ENCODE assay signal across 8 cellular contexts in genomic region chr7:94907026-94907419, GRCh38. TPM values are rescaled to one million over a fixed set of nuclear protein-coding genes. Genes with fewer than 3 reads are reported as not detected.
DNase-seq lines count a peak whose midpoint lies in the region; ATAC-seq, FAIRE-seq and TF ChIP-seq lines count a peak whose summit lies in the region.

No MANE protein-coding gene starts in this region.

- no peak for ATAC-seq in GM21526 (IDR thresholded peaks at IDR 0.05; ENCODE audit: low FRiP score, unreplicated experiment)

- TF ChIP-seq CTCF in endothelial cell of umbilical vein (IDR thresholded peaks at IDR 0.05; ENCODE audit: extremely low read depth in 1 of 2, insufficient read depth in 1 of 2, low read depth in 1 of 2, low read length in 2 of 2) (no peak), transverse colon (IDR thresholded peaks at IDR 0.05) (no peak)

- no peaks in the 10 kb centered on the region for H4K20me1 ChIP-seq in endothelial cell of umbilical vein (replicated peaks; ENCODE audit: control insufficient read depth, extremely low read depth, insufficient read depth, low read length)

- H3K27ac ChIP-seq in endothelial cell of umbilical vein (ENCODE audit: insufficient read depth, low read depth, low read length) (no peak overlapping the region), muscle layer of duodenum (ENCODE audit: low read length) (peak overlapping the region; percentile 15), transverse colon (peak overlapping the region; percentile 79 to 91 (median 84))

- no peaks in the 10 kb centered on the region for H3K79me2 ChIP-seq in endothelial cell of umbilical vein (ENCODE audit: control insufficient read depth, insufficient read depth, low read length)

- 66 to 74% methylated on average over 3 to 5 of the region's 5 CpGs for WGBS in transverse colon (ENCODE audit: low coverage in 1 of 2), 2 donors

- in situ Hi-C loops in transverse colon (cut with MboI; ENCODE audit: low pct_ligation_motif_present in 1 of 4, low pct_unique_long_range_greater_than_20kb in 1 of 4, low sequenced_read_pairs in 3 of 4), result no loop called here

- dilution Hi-C loops in endothelial cell of umbilical vein (cut with MboI; ENCODE audit: extremely low pct_ligation_motif_present, low sequenced_read_pairs), result no loop called here

- H3K4me3 ChIP-seq in endothelial cell of umbilical vein (replicated peaks in 1 of 3; ENCODE audit: insufficient read depth in 1 of 3, low read depth in 1 of 3, low read length in 3 of 3) (peak overlapping the region in 1 of 3 experiments; percentile 63), muscle layer of duodenum (ENCODE audit: low read depth in 1 of 2, low read length in 2 of 2) (peak overlapping the region; percentile 31 to 52), transverse colon (peak overlapping the region in 3 of 4 donors; percentile 62 to 64 (median 64))

- peak overlapping the region; percentile 97 for H2AFZ ChIP-seq in endothelial cell of umbilical vein (ENCODE audit: low read depth, low read length)

- POLR2A ChIA-PET in endothelial cell of umbilical vein (lab: Charles Lee), result no interaction called here

- H3K4me1 ChIP-seq in endothelial cell of umbilical vein (ENCODE audit: control insufficient read depth, extremely low read depth, insufficient read depth, low read length), result peaks cover 3% of the 10 kb centered on the region
- peaks cover 4 to 6% of the 10 kb centered on the region in 2 donors for H3K4me1 ChIP-seq in muscle layer of duodenum (ENCODE audit: control insufficient read depth in 1 of 2, insufficient read depth in 2 of 2, low read length in 2 of 2)
- peaks cover 0 to 13% (median 2%) of the 10 kb centered on the region in 4 donors for H3K4me1 ChIP-seq in transverse colon

- H3K27me3 ChIP-seq in endothelial cell of umbilical vein (ENCODE audit: control insufficient read depth in 2 of 2, insufficient read depth in 2 of 2, low read length in 2 of 2), result peaks cover 10 to 18% of the 10 kb centered on the region in 2 experiments
- no peaks in the 10 kb centered on the region for H3K27me3 ChIP-seq in muscle layer of duodenum (ENCODE audit: low read depth, low read length)
- H3K27me3 ChIP-seq in transverse colon, result peaks cover 3% of the 10 kb centered on the region

- peak overlapping the region; percentile 81 for H3K4me2 ChIP-seq in endothelial cell of umbilical vein (ENCODE audit: insufficient read depth, low read length)

- no TSS peak for BruUV-seq in endothelial cell of umbilical vein (replicated peaks; lab: Mats Ljungman, UMichigan)

- no peak for FAIRE-seq in endothelial cell of umbilical vein (lab: Jason Lieb, UNC)

- H3K36me3 ChIP-seq in endothelial cell of umbilical vein (ENCODE audit: control insufficient read depth in 2 of 2, extremely low read depth in 1 of 2, insufficient read depth in 2 of 2, low read length in 2 of 2) (no peaks in the 10 kb centered on the region), muscle layer of duodenum (ENCODE audit: control insufficient read depth in 1 of 2, insufficient read depth in 2 of 2, low read length in 2 of 2) (no peaks in the 10 kb centered on the region), transverse colon (no peaks in the 10 kb centered on the region)

- CTCF ChIA-PET in endothelial cell of umbilical vein (lab: Charles Lee), result no interaction called here

- intact Hi-C loops in endothelial cell of umbilical vein (cut with micrococcal nuclease), result loop anchor here (5.0 to 10.0 kb wide), 3 partner anchors 250 to 612 kb away; partner anchors contain the start of gene SGCE
- intact Hi-C loops in transverse colon (cut with DNase I; ENCODE audit: low total_unique reads), result no loop called here

- H3K9me3 ChIP-seq in endothelial cell of umbilical vein (replicated peaks; ENCODE audit: control insufficient read depth, insufficient read depth, low read length), result no peaks in the 10 kb centered on the region
- no peaks in the 10 kb centered on the region for H3K9me3 ChIP-seq in muscle layer of duodenum (ENCODE audit: control insufficient read depth in 1 of 2, low read length in 2 of 2)
- H3K9me3 ChIP-seq in transverse colon, result no peaks in the 10 kb centered on the region

- peak; percentile 56 for DNase-seq in NCI-H82 (lab: John Stamatoyannopoulos, UW)
- no peak for DNase-seq in NCI-H82 treated with DMSO at 0.1 percent for 48 hours (lab: John Stamatoyannopoulos, UW; ENCODE audit: unreplicated experiment)
- DNase-seq in endothelial cell of umbilical vein (ENCODE audit: low read depth, low spot score), result no peak
- no peak for DNase-seq in transverse colon
- DNase-seq in COLO668 (lab: John Stamatoyannopoulos, UW; ENCODE audit: unreplicated experiment), result no peak
- no peak for DNase-seq in effector CD8-positive, alpha-beta T cell (lab: John Stamatoyannopoulos, UW)

- no peak overlapping the region for H3K9ac ChIP-seq in endothelial cell of umbilical vein (replicated peaks; ENCODE audit: extremely low read depth, insufficient read depth, low read length)

- TF ChIP-seq POLR2A in endothelial cell of umbilical vein (IDR thresholded peaks at IDR 0.05; ENCODE audit: low read depth, low read length), result no peak
- no peak for TF ChIP-seq POLR2A in transverse colon (IDR thresholded peaks at IDR 0.05)

- H3K9me1 ChIP-seq in endothelial cell of umbilical vein (replicated peaks; ENCODE audit: control insufficient read depth, extremely low read depth, insufficient read depth, low read length), result no peaks in the 10 kb centered on the region

- no peak for TF ChIP-seq EP300 in transverse colon (IDR thresholded peaks at IDR 0.05; ENCODE audit: low read depth)

TF ChIP-seq in endothelial cell of umbilical vein, 7 proteins besides CTCF, POLR2A, EP300 and RAD21:
- no peak for TF ChIP-seq FOS (IDR thresholded peaks at IDR 0.05; ENCODE audit: borderline replicate concordance, insufficient read depth, low read length)
- TF ChIP-seq MAX (IDR thresholded peaks at IDR 0.05; ENCODE audit: insufficient read depth, insufficient read length), result no peak
- TF ChIP-seq EZH2 (IDR thresholded peaks at IDR 0.05; ENCODE audit: borderline replicate concordance, low read depth, low read length, severe bottlenecking), result no peak
TF ChIP-seq in endothelial cell of umbilical vein: peak in this region for 0.

RNA-seq across cellular contexts. Expression of gene PPP1R9A, which starts 0.4 kb away (rescaled TPM):
- total RNA-seq in endothelial cell of umbilical vein, result 3.0 and 3.2 TPM in 2 replicates
- 0.32 and 0.50 TPM in 2 replicates for polyA plus RNA-seq in endothelial cell of umbilical vein
- polyA plus RNA-seq in endothelial cell of umbilical vein (2011; cell fraction: cytosol; rRNA removed), result 0.23 and 0.25 TPM in 2 replicates
- 2.9 and 3.3 TPM in 2 replicates for polyA plus RNA-seq in endothelial cell of umbilical vein (2011; cell fraction: nucleus; rRNA removed)
- 0.16 TPM in 2 replicates for polyA plus RNA-seq in endothelial cell of umbilical vein (2012)
- 2.6 and 4.4 TPM in 2 replicates for polyA minus RNA-seq in endothelial cell of umbilical vein
- polyA minus RNA-seq in endothelial cell of umbilical vein (2011; cell fraction: cytosol; rRNA and poly(A)+ RNA removed), result 5.7 TPM
- polyA minus RNA-seq in endothelial cell of umbilical vein (2011; cell fraction: nucleus; rRNA and poly(A)+ RNA removed), result 6.4 and 7.8 TPM in 2 replicates
- 10 to 100 TPM; 13.1 to 30.0 (median 23.2) TPM for total RNA-seq in transverse colon
